Comparison of ENCODE assay signal across 10 cellular contexts in genomic region chr18:105161-106053, GRCh38. TPM values are rescaled to one million over a fixed set of nuclear protein-coding genes. Genes with fewer than 3 reads are reported as not detected.
DNase-seq lines count a peak whose midpoint lies in the region; ATAC-seq, FAIRE-seq and TF ChIP-seq lines count a peak whose summit lies in the region.
"Not testable (repeated sequence)": the region's sequence is repeated elsewhere in the genome, so short reads cannot be mapped to it uniquely, and the experiment has no call there.
"Had no signal": no experiment of that assay in that cellular context is flagged by ENCODE, and none has a peak within 500 bp of the region (broad histone marks: within the 10 kb centered on the region; RNA-seq: fewer than 3 reads in every experiment).

No MANE protein-coding gene starts in this region.

- H3K27ac Mint-ChIP-seq in T-helper 17 cell, result not testable (repeated sequence)
- peak overlapping the region; percentile 64 for H3K27ac Mint-ChIP-seq in activated naive CD8-positive, alpha-beta T cell treated with anti-CD3 and anti-CD28 coated beads for 36 hours

- not testable (repeated sequence) for H3K4me3 Mint-ChIP-seq in T-helper 17 cell; activated naive CD8-positive, alpha-beta T cell treated with anti-CD3 and anti-CD28 coated beads for 36 hours

- H3K4me3 ChIP-seq in bronchial epithelial cell (ENCODE audit: low read depth, low read length); trophoblast cell (ENCODE audit: low read depth, low read length): not testable (repeated sequence)

- peaks cover 30% of the 10 kb centered on the region for H3K9me3 Mint-ChIP-seq in activated naive CD8-positive, alpha-beta T cell treated with anti-CD3 and anti-CD28 coated beads for 36 hours

- not testable (repeated sequence) for H3K79me1 ChIP-seq in trophoblast cell (ENCODE audit: low read length)

- H3K27me3 Mint-ChIP-seq in T-helper 17 cell, result peaks cover 10% of the 10 kb centered on the region
- H3K27me3 Mint-ChIP-seq in activated naive CD8-positive, alpha-beta T cell treated with anti-CD3 and anti-CD28 coated beads for 36 hours, result peaks cover 17% of the 10 kb centered on the region

- not testable (repeated sequence) for H3K27me3 ChIP-seq in bronchial epithelial cell (ENCODE audit: control insufficient read depth, insufficient read depth, low read length); trophoblast cell (ENCODE audit: insufficient read depth, low read length)

- 97% methylated on average over 3 of the region's 7 CpGs for WGBS in trophoblast cell (ENCODE audit: extremely low coverage, insufficient coverage, insufficient read length)

- not testable (repeated sequence) for H3K18ac ChIP-seq in trophoblast cell (ENCODE audit: low read length)

- ATAC-seq in T-helper 17 cell, result peak; percentile 55

- not testable (repeated sequence) for H2AK5ac ChIP-seq in trophoblast cell (ENCODE audit: low read length)

- not testable (repeated sequence) for H3K36me3 Mint-ChIP-seq in T-helper 17 cell (ENCODE audit: low read depth); activated naive CD8-positive, alpha-beta T cell treated with anti-CD3 and anti-CD28 coated beads for 36 hours

- not testable (repeated sequence) for H3K9me3 ChIP-seq in T-helper 17 cell (ENCODE audit: control insufficient read depth, low read length, poor library complexity, severe bottlenecking)
- H3K9me3 ChIP-seq in trophoblast cell (ENCODE audit: insufficient read depth, low read depth, low read length), result peaks cover 16% of the 10 kb centered on the region

- H3K36me3 ChIP-seq in bronchial epithelial cell (ENCODE audit: control insufficient read depth, insufficient read depth, low read length); trophoblast cell (ENCODE audit: control insufficient read depth in 1 of 2, insufficient read depth in 2 of 2, low read length in 2 of 2): not testable (repeated sequence)

- not testable (repeated sequence) for H3K9ac ChIP-seq in trophoblast cell (ENCODE audit: low read length)

- H3K4ac ChIP-seq in trophoblast cell (ENCODE audit: low read depth, low read length), result not testable (repeated sequence)

- not testable (repeated sequence) for H2BK5ac ChIP-seq in trophoblast cell (ENCODE audit: low read depth, low read length, poor library complexity)

- not testable (repeated sequence) for H3K79me2 ChIP-seq in trophoblast cell (ENCODE audit: control insufficient read depth, insufficient read depth, low read length, poor library complexity)

- H3K4me2 ChIP-seq in trophoblast cell (ENCODE audit: low read length), result not testable (repeated sequence)

- not testable (repeated sequence) for H3K4me1 Mint-ChIP-seq in T-helper 17 cell
- H3K4me1 Mint-ChIP-seq in activated naive CD8-positive, alpha-beta T cell treated with anti-CD3 and anti-CD28 coated beads for 36 hours, result peaks cover 12% of the 10 kb centered on the region

- H2BK12ac ChIP-seq in trophoblast cell (ENCODE audit: low read length), result not testable (repeated sequence)

- not testable (repeated sequence) for H2BK120ac ChIP-seq in trophoblast cell (ENCODE audit: insufficient read depth, low read length, poor library complexity)

- peak; percentile 87 for FAIRE-seq in bronchial epithelial cell (lab: Jason Lieb, UNC)

- H3K4me1 ChIP-seq in trophoblast cell (ENCODE audit: control insufficient read depth in 1 of 2, insufficient read depth in 2 of 2, low read length in 2 of 2), result not testable (repeated sequence)

- not testable (repeated sequence) for H4K12ac ChIP-seq in trophoblast cell (ENCODE audit: low read depth, low read length)

- not testable (repeated sequence) for H2AFZ ChIP-seq in trophoblast cell (ENCODE audit: insufficient read depth, low read length, poor library complexity)

- H3K23ac ChIP-seq in trophoblast cell (ENCODE audit: low read length), result not testable (repeated sequence)

- H4K91ac ChIP-seq in trophoblast cell (ENCODE audit: low read depth, low read length), result not testable (repeated sequence)

- H4K8ac ChIP-seq in trophoblast cell (ENCODE audit: low read depth, low read length), result not testable (repeated sequence)

- DNase-seq in AG08395 (ENCODE audit: low spot score) (peak; percentile 2), GM04504 (ENCODE audit: low read depth) (peak; percentile 3), HuH-7.5 (ENCODE audit: low spot score) (peak; percentile 8), iris pigment epithelial cell (ENCODE audit: low read depth) (peak; percentile 42), trophoblast cell (peak; percentile 10 to 13)
- not testable (repeated sequence) for DNase-seq in T-helper 17 cell; activated naive CD8-positive, alpha-beta T cell treated with anti-CD3 and anti-CD28 coated beads for 36 hours; bronchial epithelial cell (ENCODE audit: low read depth)

- H3K14ac ChIP-seq in trophoblast cell (ENCODE audit: low read length), result not testable (repeated sequence)

- TF ChIP-seq CTCF in bronchial epithelial cell (IDR thresholded peaks at IDR 0.05; ENCODE audit: insufficient read depth, low read length, severe bottlenecking), result not testable (repeated sequence)

- not testable (repeated sequence) for H3K27ac ChIP-seq in trophoblast cell (ENCODE audit: low read depth, low read length)

RNA-seq across cellular contexts. Expression of gene USP14, which starts 53.0 kb away (rescaled TPM):
- total RNA-seq in T-helper 17 cell (10 to 100 TPM; 43.3 to 44.7 TPM), bronchial epithelial cell (20.8 and 22.3 TPM in 2 replicates)
- 100 to 1,000 TPM; 116 to 121 TPM for total RNA-seq in activated naive CD8-positive, alpha-beta T cell treated with anti-CD3 and anti-CD28 coated beads for 36 hours
- polyA plus RNA-seq in trophoblast cell (2013), result 51.7 and 54.8 TPM in 2 replicates

RNA-seq across cellular contexts. Expression of gene TUBB8B, which starts 56.0 kb away (rescaled TPM):
- total RNA-seq in T-helper 17 cell (not detected), bronchial epithelial cell (not detected in 2 replicates)
- not detected for total RNA-seq in activated naive CD8-positive, alpha-beta T cell treated with anti-CD3 and anti-CD28 coated beads for 36 hours
- polyA plus RNA-seq in trophoblast cell (2013), result 0.12 and 0.17 TPM in 2 replicates
- total RNA-seq: LHCN-M2, Peyer's patch had no signal
